ENCODE assay signal across 34 cellular contexts in genomic region chr2:229672021-229672420, GRCh38.
"Had no signal": no experiment of that assay in that cellular context is flagged by ENCODE, and none has a peak within 500 bp of the region (broad histone marks: within the 10 kb centered on the region; RNA-seq: fewer than 3 reads in every experiment).

No MANE protein-coding gene starts in this region.

- H3K9me3 ChIP-seq: MG63 had no signal

- H3K4me3 ChIP-seq: MG63 had no signal

- H3K27me3 ChIP-seq: MG63 had no signal

- H3K4me2 ChIP-seq: KMS-11 had no signal

- DNase-seq: Karpas-422, MG63, MM.1S, MV-4-11, NCI-H1048, NCI-H1092, NCI-H1092 treated with DMSO at 0.1 percent for 48 hours, NCI-H1105, NCI-H1105 treated with DMSO at 0.1 percent for 48 hours, NCI-H1417, NCI-H1417 treated with DMSO at 0.1 percent for 48 hours, NCI-H1436, NCI-H1436 treated with DMSO at 0.1 percent for 48 hours, NCI-H146, NCI-H1694, NCI-H1694 treated with DMSO at 0.1 percent for 48 hours, NCI-H187, NCI-H187 treated with DMSO at 0.1 percent for 48 hours, NCI-H1930, NCI-H2029, NCI-H2029 treated with DMSO at 0.1 percent for 48 hours, NCI-H2081, NCI-H2107, NCI-H2171, NCI-H2171 treated with DMSO at 0.1 percent for 48 hours, NCI-H2227 treated with DMSO at 0.1 percent for 48 hours, NCI-H226, NCI-H345, NCI-H446, NCI-H446 treated with DMSO at 0.1 percent for 48 hours, NCI-H510A, NCI-H510A treated with DMSO at 0.1 percent for 48 hours, NCI-H524 had no signal

- H3K27ac ChIP-seq: KMS-11 had no signal

- H3K9ac ChIP-seq: KMS-11 had no signal
